22 cellular contexts compared by ENCODE assay signal in genomic region chr1:161171696-161172095, GRCh38. TPM values are rescaled to one million over a fixed set of nuclear protein-coding genes. Genes with fewer than 3 reads are reported as not detected.
A peak's percentile ranks its signal among the peaks of the same experiment; 100 is the strongest.
DNase-seq lines count a peak whose midpoint lies in the region; ATAC-seq, FAIRE-seq and TF ChIP-seq lines count a peak whose summit lies in the region.
"Had no signal": no experiment of that assay in that cellular context is flagged by ENCODE, and none has a peak within 500 bp of the region (broad histone marks: within the 10 kb centered on the region; RNA-seq: fewer than 3 reads in every experiment).

No MANE protein-coding gene starts in this region.

- H3K36me3 ChIP-seq in GM23248 (ENCODE audit: low read depth) = peaks cover 23% of the 10 kb centered on the region
- H3K36me3 ChIP-seq in Panc1 (ENCODE audit: control insufficient read depth, insufficient read depth, low read length) = peaks cover 23% of the 10 kb centered on the region
- H3K36me3 ChIP-seq in fibroblast of lung (ENCODE audit: control insufficient read depth, insufficient read depth, low read length) = peaks cover 9% of the 10 kb centered on the region
- peaks cover 0 to 17% of the 10 kb centered on the region in 2 donors for H3K36me3 ChIP-seq in prostate gland

- in situ Hi-C loops in GM23248 (cut with MboI) = no loop called here
- in situ Hi-C loops in Panc1 (cut with HindIII; ENCODE audit: low pct_unique_long_range_greater_than_20kb, low sequenced_read_pairs) = no loop called here

- no peaks in the 10 kb centered on the region for H4K20me1 ChIP-seq in GM23248 (ENCODE audit: insufficient read depth)
- no peaks in the 10 kb centered on the region for H4K20me1 ChIP-seq in fibroblast of lung (ENCODE audit: control insufficient read depth, extremely low read depth, insufficient read depth, low read length)

- H3K79me2 ChIP-seq in GM23248 (ENCODE audit: insufficient read depth) = peaks cover 20% of the 10 kb centered on the region
- peaks cover 5% of the 10 kb centered on the region for H3K79me2 ChIP-seq in fibroblast of lung (ENCODE audit: control insufficient read depth, insufficient read depth, low read length)

- H3K27ac ChIP-seq in GM23248 (peak overlapping the region; percentile 93), Panc1 (ENCODE audit: low read length) (no peak overlapping the region), fibroblast of lung (ENCODE audit: insufficient read depth, low read length) (peak overlapping the region; percentile 74), prostate gland (peak overlapping the region in 1 of 2 donors; percentile 25)
- H3K27ac ChIP-seq: thoracic aorta had no signal

- no peak for ATAC-seq in Panc1
- ATAC-seq in stimulated activated effector memory CD8-positive, alpha-beta T cell treated with anti-CD3 and anti-CD28 coated beads, Interleukin-12 subunit alpha, Interleukin-12 subunit beta, amount 100 ng/mL, for 72 hours = no peak
- ATAC-seq: body of pancreas, psoas muscle, SK-N-SH treated with all-trans-retinoic acid at 6 μM for 48 hours had no signal

- no peak overlapping the region for H2AFZ ChIP-seq in GM23248
- H2AFZ ChIP-seq in fibroblast of lung (ENCODE audit: low read length) = no peak overlapping the region

- no peak for DNase-seq in GM23248
- DNase-seq in Panc1 (ENCODE audit: low read depth, low spot score) = no peak
- DNase-seq in fibroblast of lung (ENCODE audit: low read depth in 2 of 2) = no peak
- DNase-seq in stimulated activated effector memory CD8-positive, alpha-beta T cell treated with anti-CD3 and anti-CD28 coated beads, Interleukin-12 subunit alpha, Interleukin-12 subunit beta, amount 100 ng/mL, for 72 hours (ENCODE audit: low spot score in 2 of 2) = no peak
- no peak for DNase-seq in germinal center (ENCODE audit: low spot score)
- no peak for DNase-seq in RCC 7860 (ENCODE audit: low spot score)
- no peak for DNase-seq in prostate gland (ENCODE audit: low spot score)
- DNase-seq: activated CD4-positive, alpha-beta T cell treated with anti-CD3 and anti-CD28 coated beads for 48 hours; body of pancreas; CD4-positive, CD25-positive, alpha-beta regulatory T cell; effector CD4-positive, alpha-beta T cell; foreskin melanocyte; H9; islet precursor cell; NCI-H1105; NCI-H2029; NCI-H2227 treated with DMSO at 0.1 percent for 48 hours; stimulated activated CD4-positive, alpha-beta T cell treated with anti-CD3 and anti-CD28 coated beads, Interleukin-1b, Interleukin-23, amount 100 ng/mL, for 48 hours had no signal

- no peak for TF ChIP-seq POLR2A in prostate gland (IDR thresholded peaks at IDR 0.05)

- no peak overlapping the region for H3K4me3 Mint-ChIP-seq in stimulated activated effector memory CD8-positive, alpha-beta T cell treated with anti-CD3 and anti-CD28 coated beads, Interleukin-12 subunit alpha, Interleukin-12 subunit beta, amount 100 ng/mL, for 72 hours
- H3K4me3 Mint-ChIP-seq: H9 had no signal

- peak overlapping the region; percentile 78; the same call in 1 of the 2 replicates for H3K9ac ChIP-seq in GM23248
- no peak overlapping the region for H3K9ac ChIP-seq in fibroblast of lung (ENCODE audit: insufficient read depth, low read length)

- H3K9me3 Mint-ChIP-seq in stimulated activated effector memory CD8-positive, alpha-beta T cell treated with anti-CD3 and anti-CD28 coated beads, Interleukin-12 subunit alpha, Interleukin-12 subunit beta, amount 100 ng/mL, for 72 hours = no peaks in the 10 kb centered on the region
- H3K9me3 Mint-ChIP-seq: H9, IgD-negative memory B cell had no signal

- intact Hi-C loops in Panc1 (cut with micrococcal nuclease; ENCODE audit: unreplicated experiment) (no loop called here), prostate gland (cut with DNase I) (no loop called here)

- H3K4me2 ChIP-seq in GM23248 (ENCODE audit: unreplicated experiment) = no peak overlapping the region
- H3K4me2 ChIP-seq in fibroblast of lung (ENCODE audit: extremely low read depth, insufficient read depth, low read length) = no peak overlapping the region

- no peak for TF ChIP-seq CTCF in Panc1 (IDR thresholded peaks at IDR 0.05)
- no peak for TF ChIP-seq CTCF in fibroblast of lung (conservative IDR thresholded peaks at IDR 0.05 in 1 of 2, IDR thresholded peaks at IDR 0.05 in 1 of 2; ENCODE audit: low read depth in 1 of 2, low read length in 2 of 2)
- TF ChIP-seq CTCF in prostate gland (IDR thresholded peaks at IDR 0.05) = no peak

- no peaks in the 10 kb centered on the region for H3K27me3 ChIP-seq in GM23248 (replicated peaks; ENCODE audit: insufficient read depth)
- H3K27me3 ChIP-seq in Panc1 (ENCODE audit: control insufficient read depth, insufficient read depth, low read length) = no peaks in the 10 kb centered on the region
- no peaks in the 10 kb centered on the region for H3K27me3 ChIP-seq in fibroblast of lung (ENCODE audit: control insufficient read depth, insufficient read depth, low read length)
- no peaks in the 10 kb centered on the region for H3K27me3 ChIP-seq in prostate gland (replicated peaks; ENCODE audit: insufficient read depth)
- H3K27me3 ChIP-seq: body of pancreas had no signal

- H3K4me1 Mint-ChIP-seq in stimulated activated effector memory CD8-positive, alpha-beta T cell treated with anti-CD3 and anti-CD28 coated beads, Interleukin-12 subunit alpha, Interleukin-12 subunit beta, amount 100 ng/mL, for 72 hours = peaks cover 80% of the 10 kb centered on the region

- CTCF ChIA-PET in Panc1 (lab: Charles Lee) = no interaction called here

- no peaks in the 10 kb centered on the region for H3K9me3 ChIP-seq in GM23248 (ENCODE audit: low read depth)
- H3K9me3 ChIP-seq in Panc1 (ENCODE audit: control insufficient read depth, insufficient read depth, low read depth, low read length) = no peaks in the 10 kb centered on the region
- H3K9me3 ChIP-seq in fibroblast of lung (ENCODE audit: control insufficient read depth, insufficient read depth, low read depth, low read length) = no peaks in the 10 kb centered on the region
- no peaks in the 10 kb centered on the region for H3K9me3 ChIP-seq in prostate gland
- H3K9me3 ChIP-seq: body of pancreas, psoas muscle, thoracic aorta had no signal

- H3K36me3 Mint-ChIP-seq in stimulated activated effector memory CD8-positive, alpha-beta T cell treated with anti-CD3 and anti-CD28 coated beads, Interleukin-12 subunit alpha, Interleukin-12 subunit beta, amount 100 ng/mL, for 72 hours = peaks cover 88% of the 10 kb centered on the region

- peak overlapping the region; percentile 99 for H3K27ac Mint-ChIP-seq in stimulated activated effector memory CD8-positive, alpha-beta T cell treated with anti-CD3 and anti-CD28 coated beads, Interleukin-12 subunit alpha, Interleukin-12 subunit beta, amount 100 ng/mL, for 72 hours

- H3F3A ChIP-seq in GM23248 (ENCODE audit: insufficient read depth) = peaks cover 25% of the 10 kb centered on the region

- H3K4me3 ChIP-seq in GM23248 = no peak overlapping the region
- H3K4me3 ChIP-seq in Panc1 (ENCODE audit: low read depth in 2 of 2, low read length in 2 of 2) = no peak overlapping the region
- no peak overlapping the region for H3K4me3 ChIP-seq in fibroblast of lung (replicated peaks in 1 of 4; ENCODE audit: control extremely low read depth in 1 of 4, insufficient read depth in 1 of 4, low read depth in 3 of 4, low read length in 4 of 4)
- no peak overlapping the region for H3K4me3 ChIP-seq in prostate gland
- H3K4me3 ChIP-seq: body of pancreas, psoas muscle, thoracic aorta had no signal

- FAIRE-seq in RCC 7860 (lab: Jason Lieb, UNC) = no peak

- H3K4me1 ChIP-seq in GM23248 (ENCODE audit: insufficient read depth) = peaks cover 23% of the 10 kb centered on the region
- peaks cover 8% of the 10 kb centered on the region for H3K4me1 ChIP-seq in Panc1 (ENCODE audit: control insufficient read depth, insufficient read depth, low read length)
- peaks cover 22% of the 10 kb centered on the region for H3K4me1 ChIP-seq in fibroblast of lung (ENCODE audit: control insufficient read depth, extremely low read depth, insufficient read depth, low read length)
- no peaks in the 10 kb centered on the region for H3K4me1 ChIP-seq in prostate gland (replicated peaks)

- 67 to 69% methylated on average over 11 to 12 of the region's 12 CpGs for WGBS in GM23248 (ENCODE audit: low coverage in 1 of 2, low lambda C conversion rate in 2 of 2, missing lambda C conversion rate in 2 of 2), 2 experiments
- 82% methylated on average over 12 of the region's 12 CpGs for WGBS in prostate gland

- TSS peak; percentile 31 for BruUV-seq in Panc1 (replicated peaks; lab: Mats Ljungman, UMichigan)

- POLR2A ChIA-PET in Panc1 (lab: Charles Lee) = no interaction called here

- no peaks in the 10 kb centered on the region for H3K9me2 ChIP-seq in GM23248 (ENCODE audit: insufficient read depth)

RNA-seq across cellular contexts. Expression of gene PPOX, which starts 5.5 kb away (rescaled TPM):
- total RNA-seq in GM23248 (2014; rRNA removed; shearing (Covaris generic)) = 18.8 and 36.2 TPM in 2 replicates
- polyA plus RNA-seq in GM23248 (2016; fragmentation: Nextera tagmentation; extraction: Ambion mirVana) (21.5 and 25.9 TPM in 2 replicates), fibroblast of lung (5.6 and 6.0 TPM in 2 replicates)
- total RNA-seq in Panc1 (2021; ENCODE audit: unreplicated experiment) (20.6 TPM), fibroblast of lung (9.2 and 12.2 TPM in 2 replicates), prostate gland (10 to 100 TPM; 13.8 to 42.6 TPM)
- polyA plus RNA-seq in Panc1 (2012; ENCODE audit: insufficient read length) = 26.2 TPM
- 8.1 and 9.4 TPM in 2 replicates for polyA plus RNA-seq in fibroblast of lung (2012)
- 7.0 and 17.6 TPM in 2 replicates for polyA minus RNA-seq in fibroblast of lung (ENCODE audit: low replicate concordance)

RNA-seq across cellular contexts. Expression of gene B4GALT3, which starts 5.6 kb away (rescaled TPM):
- total RNA-seq in GM23248 (2014; rRNA removed; shearing (Covaris generic)) = 33.3 and 34.5 TPM in 2 replicates
- polyA plus RNA-seq in GM23248 (2016; fragmentation: Nextera tagmentation; extraction: Ambion mirVana) (30.6 and 31.3 TPM in 2 replicates), fibroblast of lung (17.8 and 19.2 TPM in 2 replicates)
- total RNA-seq in Panc1 (2021; ENCODE audit: unreplicated experiment) (28.6 TPM), fibroblast of lung (13.4 and 18.7 TPM in 2 replicates), prostate gland (10 to 100 TPM; 38.2 to 68.7 TPM)
- 23.1 TPM for polyA plus RNA-seq in Panc1 (2012; ENCODE audit: insufficient read length)
- polyA plus RNA-seq in fibroblast of lung (2012) = 18.9 and 19.1 TPM in 2 replicates
- 28.8 and 39.9 TPM in 2 replicates for polyA minus RNA-seq in fibroblast of lung (ENCODE audit: low replicate concordance)

RNA-seq across cellular contexts. Expression of gene USP21, which starts 12.4 kb away (rescaled TPM):
- 6.3 and 10.5 TPM in 2 replicates for total RNA-seq in GM23248 (2014; rRNA removed; shearing (Covaris generic))
- polyA plus RNA-seq in GM23248 (2016; fragmentation: Nextera tagmentation; extraction: Ambion mirVana) (16.0 and 16.5 TPM in 2 replicates), fibroblast of lung (11.7 and 13.6 TPM in 2 replicates)
- total RNA-seq in Panc1 (2021; ENCODE audit: unreplicated experiment) (41.9 TPM), fibroblast of lung (7.7 and 10.2 TPM in 2 replicates), prostate gland (10 to 100 TPM; 28.1 to 32.1 TPM)
- polyA plus RNA-seq in Panc1 (2012; ENCODE audit: insufficient read length) = 35.0 TPM
- polyA plus RNA-seq in fibroblast of lung (2012) = 8.7 and 13.1 TPM in 2 replicates
- polyA minus RNA-seq in fibroblast of lung (ENCODE audit: low replicate concordance) = 16.7 and 25.4 TPM in 2 replicates

RNA-seq across cellular contexts. Expression of gene UFC1, which starts 17.9 kb away (rescaled TPM):
- total RNA-seq in GM23248 (2014; rRNA removed; shearing (Covaris generic)) = 42.6 and 86.2 TPM in 2 replicates
- polyA plus RNA-seq in GM23248 (2016; fragmentation: Nextera tagmentation; extraction: Ambion mirVana) (89.5 and 89.6 TPM in 2 replicates), fibroblast of lung (154 and 168 TPM in 2 replicates)
- total RNA-seq in Panc1 (2021; ENCODE audit: unreplicated experiment) (127 TPM), fibroblast of lung (87.0 and 95.8 TPM in 2 replicates), prostate gland (10 to 100 TPM; 71.3 to 72.8 TPM)
- 179 TPM for polyA plus RNA-seq in Panc1 (2012; ENCODE audit: insufficient read length)
- 112 and 116 TPM in 2 replicates for polyA plus RNA-seq in fibroblast of lung (2012)
- polyA minus RNA-seq in fibroblast of lung (ENCODE audit: low replicate concordance) = 8.2 and 13.4 TPM in 2 replicates

RNA-seq across cellular contexts. Expression of gene ADAMTS4, which starts 27.2 kb away (rescaled TPM):
- 5.9 and 9.8 TPM in 2 replicates for total RNA-seq in GM23248 (2014; rRNA removed; shearing (Covaris generic))
- polyA plus RNA-seq in GM23248 (2016; fragmentation: Nextera tagmentation; extraction: Ambion mirVana) (5.3 and 7.2 TPM in 2 replicates), fibroblast of lung (0.75 and 1.0 TPM in 2 replicates)
- total RNA-seq in Panc1 (2021; ENCODE audit: unreplicated experiment) (0.26 TPM), fibroblast of lung (0.51 and 1.3 TPM in 2 replicates), prostate gland (1 to 10 TPM in 1 of 2 donors, under 1 TPM in 1; 0.55 to 3.4 TPM)
- 0.11 TPM for polyA plus RNA-seq in Panc1 (2012; ENCODE audit: insufficient read length)
- 1.3 and 1.9 TPM in 2 replicates for polyA plus RNA-seq in fibroblast of lung (2012)
- polyA minus RNA-seq in fibroblast of lung (ENCODE audit: low replicate concordance) = 6.6 and 14.3 TPM in 2 replicates
- polyA plus RNA-seq: IgD-negative memory B cell had no signal
